15 cellular contexts compared by ENCODE assay signal in the genomic region with DNA sequence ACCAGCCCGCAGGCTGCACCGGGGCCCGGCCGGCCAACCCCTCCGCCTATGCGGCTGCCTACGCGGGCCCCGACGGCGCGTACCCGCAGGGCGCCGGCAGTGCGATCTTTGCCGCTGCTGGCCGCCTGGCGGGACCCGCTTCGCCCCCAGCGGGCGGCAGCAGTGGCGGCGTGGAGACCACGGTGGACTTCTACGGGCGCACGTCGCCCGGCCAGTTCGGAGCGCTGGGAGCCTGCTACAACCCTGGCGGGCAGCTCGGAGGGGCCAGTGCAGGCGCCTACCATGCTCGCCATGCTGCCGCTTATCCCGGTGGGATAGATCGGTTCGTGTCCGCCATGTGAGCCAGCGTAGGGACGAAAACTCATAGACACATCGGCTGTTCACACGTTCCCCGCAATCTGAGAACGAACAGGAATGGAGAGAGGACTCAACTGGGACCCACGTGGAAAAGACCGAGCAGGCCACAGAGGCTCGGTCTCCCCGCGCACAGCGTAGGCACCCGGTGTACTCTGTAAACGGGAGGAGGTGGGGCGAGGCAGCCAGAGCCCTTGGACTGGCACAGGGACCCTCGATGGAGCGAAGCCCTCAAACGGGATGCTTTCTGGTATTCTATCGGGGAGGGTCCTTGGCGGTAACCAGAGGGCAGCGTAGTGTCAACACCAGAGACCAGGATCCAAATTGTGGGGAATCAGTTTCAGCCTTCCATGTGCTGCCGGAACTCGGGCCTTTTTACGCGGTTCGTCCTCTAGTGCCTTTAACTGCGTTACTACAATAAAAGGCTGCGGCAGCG. TPM values are rescaled to one million over a fixed set of nuclear protein-coding genes. Genes with fewer than 3 reads are reported as not detected.
A peak's percentile ranks its signal among the peaks of the same experiment; 100 is the strongest.
DNase-seq lines count a peak whose midpoint lies in the region; ATAC-seq and TF ChIP-seq lines count a peak whose summit lies in the region.
"Had no signal": no experiment of that assay in that cellular context is flagged by ENCODE, and none has a peak within 500 bp of the region (broad histone marks: within the 10 kb centered on the region; RNA-seq: fewer than 3 reads in every experiment).

No MANE protein-coding gene starts in this region.

- H3K9me2 ChIP-seq in MM.1S (replicated peaks; ENCODE audit: insufficient read depth, low read length) = no peaks in the 10 kb centered on the region

- H3K27me3 ChIP-seq in NT2/D1 (ENCODE audit: insufficient read depth, insufficient read length) = peaks cover 99% of the 10 kb centered on the region
- H3K27me3 ChIP-seq in iPS-15b (ENCODE audit: control insufficient read depth, insufficient read depth, low read length) = peaks cover 93% of the 10 kb centered on the region
- peaks cover 16% of the 10 kb centered on the region for H3K27me3 ChIP-seq in thoracic aorta (replicated peaks; ENCODE audit: insufficient read depth)
- H3K27me3 ChIP-seq in MM.1S (replicated peaks; ENCODE audit: insufficient read depth, low read length) = peaks cover 50% of the 10 kb centered on the region

- no peak overlapping the region for H3K27ac ChIP-seq in thoracic aorta
- no peak overlapping the region for H3K27ac ChIP-seq in MM.1S (ENCODE audit: low read length)
- H3K27ac ChIP-seq: colonic mucosa, GM23248, Peyer's patch had no signal

- no peak for ATAC-seq in activated naive CD4-positive, alpha-beta T cell treated with anti-CD3 and anti-CD28 coated beads, Interleukin-2, amount 50 U/mL, for 72 hours
- ATAC-seq in thoracic aorta (ENCODE audit: insufficient number of reproducible peaks, low FRiP score, low read depth) = no peak

- H2AFZ ChIP-seq in MM.1S (ENCODE audit: low read length) = no peak overlapping the region

- H3K36me3 Mint-ChIP-seq in activated naive CD4-positive, alpha-beta T cell treated with anti-CD3 and anti-CD28 coated beads, Interleukin-2, amount 10 ng/mL, durations not matched to agents 7 days and 5 days = peaks cover 5% of the 10 kb centered on the region
- H3K36me3 Mint-ChIP-seq in activated naive CD4-positive, alpha-beta T cell treated with anti-CD3 and anti-CD28 coated beads, Interleukin-2, amount 50 U/mL, for 72 hours = peaks cover 0 to 13% of the 10 kb centered on the region in 2 donors

- H3K4me2 ChIP-seq in MM.1S (ENCODE audit: low read depth, low read length) = no peak overlapping the region

- no peak overlapping the region for H3K9ac ChIP-seq in NT2/D1 (ENCODE audit: insufficient read length, low read depth)
- no peak overlapping the region for H3K9ac ChIP-seq in iPS-15b (ENCODE audit: low read depth, low read length)
- no peak overlapping the region for H3K9ac ChIP-seq in MM.1S (ENCODE audit: low read length)
- H3K9ac ChIP-seq: GM23248 had no signal

- no peak for TF ChIP-seq POLR2A in erythroblast (IDR thresholded peaks at IDR 0.05; ENCODE audit: low read length)

- DNase-seq in activated naive CD4-positive, alpha-beta T cell treated with anti-CD3 and anti-CD28 coated beads, Interleukin-2, amount 10 ng/mL, durations not matched to agents 7 days and 5 days = no peak
- no peak for DNase-seq in activated naive CD4-positive, alpha-beta T cell treated with anti-CD3 and anti-CD28 coated beads, Interleukin-2, amount 50 U/mL, for 72 hours (ENCODE audit: low spot score in 2 of 2)
- DNase-seq in NT2/D1 (ENCODE audit: low read depth, low spot score) (no peak), thoracic aorta (ENCODE audit: low spot score) (no peak), MM.1S (no peak), erythroblast (lab: John Stamatoyannopoulos, UW) (no peak), NCI-H187 treated with DMSO at 0.1 percent for 48 hours (lab: John Stamatoyannopoulos, UW) (no peak)
- DNase-seq: colonic mucosa, kidney had no signal

- H3K4me3 ChIP-seq in NT2/D1 (ENCODE audit: insufficient read length, low read depth) = peak overlapping the region; percentile 41
- H3K4me3 ChIP-seq in iPS-15b (ENCODE audit: low read depth, low read length) = peak overlapping the region; percentile 46
- H3K4me3 ChIP-seq in thoracic aorta = peak overlapping the region; percentile 21
- H3K4me3 ChIP-seq in MM.1S (ENCODE audit: low read length) = no peak overlapping the region

- H3K9me3 ChIP-seq in NT2/D1 (ENCODE audit: insufficient read depth, low read length) = no peaks in the 10 kb centered on the region
- H3K9me3 ChIP-seq in iPS-15b (ENCODE audit: control insufficient read depth, insufficient read depth, low read length) = no peaks in the 10 kb centered on the region
- no peaks in the 10 kb centered on the region for H3K9me3 ChIP-seq in thoracic aorta
- H3K9me3 ChIP-seq in MM.1S (replicated peaks; ENCODE audit: insufficient read depth, low read length) = no peaks in the 10 kb centered on the region
- H3K9me3 ChIP-seq: colonic mucosa had no signal

- H3F3A ChIP-seq in MM.1S (ENCODE audit: insufficient read depth, low read length) = no peaks in the 10 kb centered on the region

- peak overlapping the region; percentile 37 for H3K4me3 Mint-ChIP-seq in activated naive CD4-positive, alpha-beta T cell treated with anti-CD3 and anti-CD28 coated beads, Interleukin-2, amount 10 ng/mL, durations not matched to agents 7 days and 5 days

- peaks cover 40% of the 10 kb centered on the region for H3K4me1 Mint-ChIP-seq in activated naive CD4-positive, alpha-beta T cell treated with anti-CD3 and anti-CD28 coated beads, Interleukin-2, amount 10 ng/mL, durations not matched to agents 7 days and 5 days

- CTCF ChIA-PET in activated naive CD4-positive, alpha-beta T cell treated with anti-CD3 and anti-CD28 coated beads, Interleukin-2, amount 10 ng/mL, durations not matched to agents 7 days and 5 days (lab: Charles Lee) = no interaction called here

- no peaks in the 10 kb centered on the region for H3K36me3 ChIP-seq in NT2/D1 (ENCODE audit: insufficient read depth, insufficient read length, low read length)
- H3K36me3 ChIP-seq in iPS-15b (ENCODE audit: control insufficient read depth, insufficient read depth, low read length) = no peaks in the 10 kb centered on the region
- no peaks in the 10 kb centered on the region for H3K36me3 ChIP-seq in thoracic aorta
- no peaks in the 10 kb centered on the region for H3K36me3 ChIP-seq in MM.1S (replicated peaks; ENCODE audit: insufficient read depth, low read length)
- H3K36me3 ChIP-seq: colonic mucosa, Peyer's patch had no signal

- H4K20me1 ChIP-seq in MM.1S (ENCODE audit: insufficient read depth, low read length) = no peaks in the 10 kb centered on the region

- peaks cover 98% of the 10 kb centered on the region for H3K27me3 Mint-ChIP-seq in activated naive CD4-positive, alpha-beta T cell treated with anti-CD3 and anti-CD28 coated beads, Interleukin-2, amount 10 ng/mL, durations not matched to agents 7 days and 5 days

- H3K4me1 ChIP-seq in NT2/D1 (ENCODE audit: insufficient read depth, insufficient read length) = peaks cover 9% of the 10 kb centered on the region
- peaks cover 2% of the 10 kb centered on the region for H3K4me1 ChIP-seq in iPS-15b (ENCODE audit: control insufficient read depth, insufficient read depth, low read length)
- peaks cover 2 to 25% of the 10 kb centered on the region in 2 donors for H3K4me1 ChIP-seq in thoracic aorta (ENCODE audit: control insufficient read depth in 1 of 2, low read depth in 2 of 2)
- H3K4me1 ChIP-seq in MM.1S (ENCODE audit: low read length) = no peaks in the 10 kb centered on the region
- H3K4me1 ChIP-seq: colonic mucosa had no signal

- no peaks in the 10 kb centered on the region for H3K79me2 ChIP-seq in MM.1S (ENCODE audit: low read length)

- TF ChIP-seq CTCF in thoracic aorta (IDR thresholded peaks at IDR 0.05) (no peak), MM.1S (IDR thresholded peaks at IDR 0.05; ENCODE audit: low read length) (no peak)

- no peaks in the 10 kb centered on the region for H3K9me3 Mint-ChIP-seq in activated naive CD4-positive, alpha-beta T cell treated with anti-CD3 and anti-CD28 coated beads, Interleukin-2, amount 10 ng/mL, durations not matched to agents 7 days and 5 days
- H3K9me3 Mint-ChIP-seq in activated naive CD4-positive, alpha-beta T cell treated with anti-CD3 and anti-CD28 coated beads, Interleukin-2, amount 50 U/mL, for 72 hours = no peaks in the 10 kb centered on the region
- H3K9me3 Mint-ChIP-seq: activated CD4-positive, alpha-beta memory T cell treated with anti-CD3 and anti-CD28 coated beads, Interleukin-2, amount 10 ng/mL, durations not matched to agents 7 days and 5 days had no signal

- H3K27ac Mint-ChIP-seq in activated naive CD4-positive, alpha-beta T cell treated with anti-CD3 and anti-CD28 coated beads, Interleukin-2, amount 10 ng/mL, durations not matched to agents 7 days and 5 days = no peak overlapping the region
- H3K27ac Mint-ChIP-seq in activated naive CD4-positive, alpha-beta T cell treated with anti-CD3 and anti-CD28 coated beads, Interleukin-2, amount 50 U/mL, for 72 hours = no peak overlapping the region

RNA-seq across cellular contexts. Expression of gene FOXE1, which starts 1.9 kb away (rescaled TPM):
- total RNA-seq in activated naive CD4-positive, alpha-beta T cell treated with anti-CD3 and anti-CD28 coated beads, Interleukin-2, amount 50 U/mL, for 72 hours = under 1 TPM; 0.06 to 0.07 TPM
- under 1 TPM; 0.21 to 0.68 TPM for total RNA-seq in thoracic aorta
- total RNA-seq: activated CD4-positive, alpha-beta memory T cell treated with anti-CD3 and anti-CD28 coated beads, Interleukin-2, amount 10 ng/mL, durations not matched to agents 7 days and 5 days; colonic mucosa; GM23248; HT1080; Peyer's patch; skeletal muscle tissue had no signal
